1 cellular context compared by ENCODE assay signal in the genomic region with DNA sequence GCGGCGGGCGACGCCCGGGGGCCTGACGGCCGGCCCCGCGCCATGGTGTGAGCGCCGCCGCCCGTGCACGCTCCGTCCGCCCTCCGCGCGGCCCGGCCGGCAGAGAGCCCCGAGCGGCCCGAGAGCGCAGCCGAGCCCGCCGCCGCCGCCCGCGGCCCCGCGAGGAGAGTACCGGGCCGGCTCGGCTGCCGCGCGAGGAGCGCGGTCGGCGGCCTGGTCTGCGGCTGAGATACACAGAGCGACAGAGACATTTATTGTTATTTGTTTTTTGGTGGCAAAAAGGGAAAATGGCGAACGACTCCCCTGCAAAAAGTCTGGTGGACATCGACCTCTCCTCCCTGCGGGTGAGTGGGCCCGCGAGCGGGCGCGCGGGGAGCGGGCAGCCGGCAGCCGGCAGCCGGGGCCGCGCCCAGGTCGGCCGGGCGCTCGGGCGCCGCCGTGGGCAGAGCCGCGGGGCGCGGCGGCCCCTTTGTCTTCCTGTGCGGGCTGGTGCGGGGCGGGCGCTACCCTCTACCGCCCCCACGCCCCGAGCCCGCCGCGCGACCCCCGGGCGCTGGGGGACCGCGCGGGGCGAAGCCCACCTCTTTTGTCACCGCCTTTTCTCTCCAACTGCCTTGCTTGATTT.
TF ChIP-seq lines count a peak whose summit lies in the region.

No MANE protein-coding gene starts in this region.

TF ChIP-seq in SK-N-SH, 30 proteins besides CTCF, POLR2A, EP300 and RAD21 (continued from another document):
- TF ChIP-seq NFIC (IDR thresholded peaks at IDR 0.05; ENCODE audit: borderline replicate concordance) (no peak), FOXM1 (IDR thresholded peaks at IDR 0.05; ENCODE audit: low read depth) (no peak)
